8 cellular contexts compared by ENCODE assay signal in genomic region chr2:87217741-87218410, GRCh38.
DNase-seq lines count a peak whose midpoint lies in the region; ATAC-seq and TF ChIP-seq lines count a peak whose summit lies in the region.
"Not testable (repeated sequence)": the region's sequence is repeated elsewhere in the genome, so short reads cannot be mapped to it uniquely, and the experiment has no call there.

No MANE protein-coding gene starts in this region.

- H3K4me3 Mint-ChIP-seq in Calu3 (ENCODE audit: low read depth, unreplicated experiment); HFFc6; WTC11; stimulated activated naive CD8-positive, alpha-beta T cell treated with anti-CD3 and anti-CD28 coated beads, Interleukin-15, Interleukin-2, amounts not matched to agents 100 ng/mL and 50 ng/mL, for 24 hours: not testable (repeated sequence)

- peak; percentile 93 for ATAC-seq in WTC11

- H3K9ac ChIP-seq in liver (ENCODE audit: low read depth in 1 of 2, low read length in 2 of 2) = not testable (repeated sequence)

- not testable (repeated sequence) for BruUV-seq in Calu3 (replicated peaks; lab: Mats Ljungman, UMichigan)

- not testable (repeated sequence) for H3K4me1 Mint-ChIP-seq in Calu3 (ENCODE audit: low read depth, unreplicated experiment); WTC11; stimulated activated naive CD8-positive, alpha-beta T cell treated with anti-CD3 and anti-CD28 coated beads, Interleukin-15, Interleukin-2, amounts not matched to agents 100 ng/mL and 50 ng/mL, for 24 hours (ENCODE audit: low read depth)
- peaks cover 15% of the 10 kb centered on the region for H3K4me1 Mint-ChIP-seq in HFFc6 (ENCODE audit: low read depth)

- H3K36me3 Mint-ChIP-seq in Calu3 (ENCODE audit: insufficient read depth, unreplicated experiment); HFFc6 (ENCODE audit: low read depth); WTC11; stimulated activated naive CD8-positive, alpha-beta T cell treated with anti-CD3 and anti-CD28 coated beads, Interleukin-15, Interleukin-2, amounts not matched to agents 100 ng/mL and 50 ng/mL, for 24 hours (ENCODE audit: low read depth): not testable (repeated sequence)

- H3K9me3 Mint-ChIP-seq in Calu3 (ENCODE audit: low read depth, unreplicated experiment); HFFc6; WTC11; stimulated activated naive CD8-positive, alpha-beta T cell treated with anti-CD3 and anti-CD28 coated beads, Interleukin-15, Interleukin-2, amounts not matched to agents 100 ng/mL and 50 ng/mL, for 24 hours: not testable (repeated sequence)

- not testable (repeated sequence) for H3K27me3 ChIP-seq in effector memory CD4-positive, alpha-beta T cell (replicated peaks; ENCODE audit: control insufficient read depth, insufficient read depth, low read length, poor library complexity, severe bottlenecking); liver (ENCODE audit: control insufficient read depth in 4 of 4, insufficient read depth in 4 of 4, low read length in 3 of 4)

- 9% methylated on average over 17 of the region's 21 CpGs for WGBS in liver

- peak; percentile 69 for DNase-seq in Calu3
- peak; percentile 0 for DNase-seq in HFFc6
- peak; percentile 12 for DNase-seq in WTC11 (ENCODE audit: low spot score)
- peak; percentile 31 for DNase-seq in activated T-helper 1 cell treated with Interleukin-2 at 50 U/mL for 16 hours (ENCODE audit: low read depth)
- peak in 2 of 3 donors; percentile 36 to 51 for DNase-seq in effector memory CD4-positive, alpha-beta T cell
- peak; percentile 45 to 64 for DNase-seq in stimulated activated CD4-positive, alpha-beta T cell treated with anti-CD3 and anti-CD28 coated beads, Interleukin-15, amount 100 ng/mL, for 48 hours (ENCODE audit: low read depth in 2 of 2)

- not testable (repeated sequence) for H3K4me1 ChIP-seq in effector memory CD4-positive, alpha-beta T cell (ENCODE audit: control insufficient read depth, insufficient read depth, low read length, poor library complexity, severe bottlenecking); liver (ENCODE audit: control insufficient read depth in 4 of 4, insufficient read depth in 4 of 4, low read length in 3 of 4)

- peak; percentile 31 for TF ChIP-seq CTCF in Calu3 (IDR thresholded peaks at IDR 0.05; ENCODE audit: unreplicated experiment)
- peak; percentile 72 for TF ChIP-seq CTCF in HFFc6 (IDR thresholded peaks at IDR 0.05)
- not testable (repeated sequence) for TF ChIP-seq CTCF in WTC11 (IDR thresholded peaks at IDR 0.05); liver (IDR thresholded peaks at IDR 0.05; ENCODE audit: low read depth, low read length, missing input control)

- H3K9me3 ChIP-seq in effector memory CD4-positive, alpha-beta T cell (ENCODE audit: control insufficient read depth, low read length); liver (ENCODE audit: control insufficient read depth in 4 of 4, low read length in 3 of 4): not testable (repeated sequence)

- POLR2A ChIA-PET in WTC11 (lab: Charles Lee) = not testable (repeated sequence)

- TF ChIP-seq RAD21 in liver (IDR thresholded peaks at IDR 0.05) = peak; percentile 62 to 72

- H3K27ac ChIP-seq in effector memory CD4-positive, alpha-beta T cell (ENCODE audit: insufficient read depth, low read length, poor library complexity, severe bottlenecking); liver (ENCODE audit: low read depth in 1 of 2, low read length in 2 of 2): not testable (repeated sequence)

- H3K4me3 ChIP-seq in effector memory CD4-positive, alpha-beta T cell (ENCODE audit: insufficient read depth, low read depth, low read length, poor library complexity, severe bottlenecking); liver (ENCODE audit: low read depth in 1 of 3, low read length in 3 of 3): not testable (repeated sequence)

- intact Hi-C loops in Calu3 (cut with micrococcal nuclease; ENCODE audit: unreplicated experiment) = not testable (repeated sequence)

- H3K27ac Mint-ChIP-seq in Calu3 (ENCODE audit: unreplicated experiment); HFFc6; WTC11: not testable (repeated sequence)
- peak overlapping the region; percentile 58 for H3K27ac Mint-ChIP-seq in stimulated activated naive CD8-positive, alpha-beta T cell treated with anti-CD3 and anti-CD28 coated beads, Interleukin-15, Interleukin-2, amounts not matched to agents 100 ng/mL and 50 ng/mL, for 24 hours

- peaks cover 20% of the 10 kb centered on the region for H3K27me3 Mint-ChIP-seq in Calu3 (ENCODE audit: unreplicated experiment)
- H3K27me3 Mint-ChIP-seq in HFFc6 (ENCODE audit: insufficient read depth); WTC11 (ENCODE audit: low read depth): not testable (repeated sequence)
- peaks cover 12% of the 10 kb centered on the region for H3K27me3 Mint-ChIP-seq in stimulated activated naive CD8-positive, alpha-beta T cell treated with anti-CD3 and anti-CD28 coated beads, Interleukin-15, Interleukin-2, amounts not matched to agents 100 ng/mL and 50 ng/mL, for 24 hours

- CTCF ChIA-PET in Calu3 (lab: Charles Lee); WTC11 (lab: Charles Lee): not testable (repeated sequence)

- not testable (repeated sequence) for H3K36me3 ChIP-seq in effector memory CD4-positive, alpha-beta T cell (ENCODE audit: control insufficient read depth, insufficient read depth, low read length); liver (ENCODE audit: control insufficient read depth in 4 of 4, insufficient read depth in 3 of 4, low read depth in 1 of 4, low read length in 3 of 4)

Comparison
In these comparisons a context has a peak if more than half of its experiments do, and no peak if none do; other contexts are left out.
1. DNase-seq: peak in every context shown above with its lines; median percentile 69 in Calu3; 54 in stimulated activated CD4-positive, alpha-beta T cell treated with anti-CD3 and anti-CD28 coated beads, Interleukin-15, amount 100 ng/mL, for 48 hours; 44 in effector memory CD4-positive, alpha-beta T cell; 31 in activated T-helper 1 cell treated with Interleukin-2 at 50 U/mL for 16 hours; 12 in WTC11; 0 in HFFc6.